ENCODE assay signal across 8 cellular contexts in the genomic region with DNA sequence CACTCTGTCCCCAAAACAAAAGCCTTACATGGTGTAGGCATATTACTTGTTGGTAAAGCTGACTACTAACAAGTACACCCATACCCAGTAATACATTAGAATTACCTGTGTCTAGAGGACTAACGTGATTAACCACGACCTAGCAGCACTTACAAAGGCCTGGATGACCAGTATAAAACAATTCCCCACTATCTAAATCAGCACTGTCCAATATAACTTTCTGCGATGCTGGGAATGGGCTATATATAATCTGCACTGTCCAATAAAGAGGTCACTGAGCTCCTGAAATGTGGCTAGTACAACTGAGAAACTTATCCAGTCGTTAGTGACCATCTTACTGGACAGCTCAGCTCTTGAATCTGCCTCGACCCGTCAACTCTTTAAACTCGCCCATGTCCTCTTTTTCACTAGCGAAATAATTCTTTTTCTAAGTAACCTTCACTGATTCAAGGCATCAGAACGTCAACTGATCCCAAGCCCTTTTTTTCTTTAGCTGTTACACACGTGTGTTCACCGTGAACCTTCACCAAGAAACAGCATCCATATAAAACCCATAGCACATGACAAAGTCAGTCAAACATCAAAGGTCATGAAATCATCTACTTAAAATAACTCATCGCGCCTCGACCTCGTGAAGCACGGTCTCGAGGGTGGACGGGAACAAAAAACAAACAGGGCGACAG. TPM values are rescaled to one million over a fixed set of nuclear protein-coding genes. Genes with fewer than 3 reads are reported as not detected.
DNase-seq lines count a peak whose midpoint lies in the region; ATAC-seq, FAIRE-seq and TF ChIP-seq lines count a peak whose summit lies in the region.

No MANE protein-coding gene starts in this region.

- peak overlapping the region; percentile 73 for H3K27ac ChIP-seq in AG04450 (ENCODE audit: low read depth, low read length)
- peak overlapping the region; percentile 76 for H3K27ac ChIP-seq in RWPE2 (ENCODE audit: poor library complexity, severe bottlenecking)
- H3K27ac ChIP-seq in esophagus (ENCODE audit: low read depth in 2 of 2, low read length in 1 of 2) = peak overlapping the region; percentile 98 to 99
- H3K27ac ChIP-seq in osteoblast (ENCODE audit: low read depth, low read length) = peak overlapping the region; percentile 94

- H3K4me1 ChIP-seq in RWPE2 (ENCODE audit: insufficient read depth, poor library complexity, severe bottlenecking) = peaks cover 20% of the 10 kb centered on the region
- H3K4me1 ChIP-seq in esophagus (ENCODE audit: control insufficient read depth in 2 of 2, insufficient read depth in 2 of 2, low read length in 1 of 2) = peaks cover 0 to 2% of the 10 kb centered on the region in 2 donors
- peaks cover 17% of the 10 kb centered on the region for H3K4me1 ChIP-seq in osteoblast (ENCODE audit: insufficient read depth, low read length)

- POLR2A ChIA-PET in AG04450 (lab: Yijun Ruan, JAX) = no interaction called here

- H3K4me3 ChIP-seq in AG04450 (ENCODE audit: low read depth, low read length) = peak overlapping the region; percentile 77
- peak overlapping the region; percentile 88 for H3K4me3 ChIP-seq in RWPE2 (ENCODE audit: severe bottlenecking)
- H3K4me3 ChIP-seq in esophagus (ENCODE audit: low read depth in 1 of 2, low read length in 2 of 2) = peak overlapping the region; percentile 49 to 73
- H3K4me3 ChIP-seq in osteoblast (ENCODE audit: insufficient read depth, low read length) = peak overlapping the region; percentile 99

- peaks cover 3% of the 10 kb centered on the region; the same call in 1 of the 2 replicates for H3K9me3 ChIP-seq in AG04450 (ENCODE audit: control insufficient read depth, insufficient read depth, low read length)
- H3K9me3 ChIP-seq in RWPE2 (ENCODE audit: severe bottlenecking) = no peaks in the 10 kb centered on the region
- H3K9me3 ChIP-seq in esophagus (ENCODE audit: control insufficient read depth in 2 of 2, insufficient read depth in 1 of 2, low read depth in 1 of 2, low read length in 1 of 2) = no peaks in the 10 kb centered on the region
- no peaks in the 10 kb centered on the region for H3K9me3 ChIP-seq in osteoblast (ENCODE audit: low read depth, low read length)

- peak overlapping the region; percentile 98 for H3K4me2 ChIP-seq in osteoblast (ENCODE audit: insufficient read depth, low read length)

- no peak for ATAC-seq in RWPE2 (ENCODE audit: low read depth)

- H4K20me1 ChIP-seq in osteoblast (ENCODE audit: insufficient read depth, low read length) = peaks cover 3% of the 10 kb centered on the region

- peaks cover 35% of the 10 kb centered on the region for H3K79me2 ChIP-seq in osteoblast (ENCODE audit: insufficient read depth, low read length)

- 4 to 5% methylated on average over 19 of the region's 19 CpGs for WGBS in esophagus, 2 donors

- peak; percentile 83 for FAIRE-seq in GM19239 (lab: Jason Lieb, UNC)

- H3K27me3 ChIP-seq in AG04450 (ENCODE audit: control insufficient read depth, insufficient read depth, low read length) = no peaks in the 10 kb centered on the region
- no peaks in the 10 kb centered on the region for H3K27me3 ChIP-seq in RWPE2 (ENCODE audit: insufficient read depth, poor library complexity, severe bottlenecking)
- no peaks in the 10 kb centered on the region for H3K27me3 ChIP-seq in esophagus (ENCODE audit: control insufficient read depth in 1 of 2, insufficient read depth in 2 of 2, low read length in 2 of 2)
- H3K27me3 ChIP-seq in osteoblast (ENCODE audit: insufficient read depth, low read length) = no peaks in the 10 kb centered on the region

- H3K36me3 ChIP-seq in RWPE2 (ENCODE audit: low read depth) (no peaks in the 10 kb centered on the region), esophagus (ENCODE audit: control insufficient read depth in 2 of 2, insufficient read depth in 2 of 2, low read length in 1 of 2) (no peaks in the 10 kb centered on the region), osteoblast (ENCODE audit: insufficient read depth, low read length) (no peaks in the 10 kb centered on the region)

- peak overlapping the region; percentile 87 for H2AFZ ChIP-seq in osteoblast (ENCODE audit: low read length)

- TF ChIP-seq CTCF in AG04450 (IDR thresholded peaks at IDR 0.05; ENCODE audit: low read depth, low read length) (no peak), RWPE2 (IDR thresholded peaks at IDR 0.05; ENCODE audit: poor library complexity, severe bottlenecking) (no peak), osteoblast (IDR thresholded peaks at IDR 0.05; ENCODE audit: extremely low read depth, low read depth, low read length) (no peak)

- CTCF ChIA-PET in AG04450 (lab: Charles Lee) = interaction anchor here (0.5 to 9.9 kb wide), 8 partner anchors 8 to 1088 kb away, joined by 3 to 300 read pairs (median 6); no protein-coding TSS in a partner anchor

- DNase-seq in AG04450 (ENCODE audit: low read depth, low spot score) (no peak), GM19239 (ENCODE audit: insufficient read length, low spot score) (no peak), RWPE2 (ENCODE audit: low spot score) (no peak), osteoblast (ENCODE audit: insufficient read length, low spot score, missing footprints) (peak; percentile 78), NCI-H1105 (lab: John Stamatoyannopoulos, UW) (no peak), NCI-H187 (lab: John Stamatoyannopoulos, UW) (no peak), NCI-H2107 (lab: John Stamatoyannopoulos, UW) (no peak)

RNA-seq across cellular contexts. Expression of a gene that starts 0.9 kb away (rescaled TPM):
- polyA plus RNA-seq in AG04450 (2011; rRNA removed) (8.9 and 9.9 TPM in 2 replicates), esophagus (10 to 100 TPM in 1 of 2 donors, 1 to 10 TPM in 1; 9.3 to 12.0 TPM)
- 12.2 and 19.5 TPM in 2 replicates for polyA minus RNA-seq in AG04450 (2011; rRNA and poly(A)+ RNA removed)
- 15.9 and 16.6 TPM in 2 replicates for total RNA-seq in osteoblast

RNA-seq across cellular contexts. Expression of a gene that starts 44.4 kb away (rescaled TPM):
- polyA plus RNA-seq in AG04450 (2011; rRNA removed) (not detected in 2 replicates), esophagus (not detected)
- not detected in 2 replicates for polyA minus RNA-seq in AG04450 (2011; rRNA and poly(A)+ RNA removed)
- total RNA-seq in osteoblast = not detected in 2 replicates
